In genomic region chr3:51371943-51372557, GRCh38 we compare ENCODE assay signal across 8 cellular contexts. TPM values are rescaled to one million over a fixed set of nuclear protein-coding genes. Genes with fewer than 3 reads are reported as not detected.
DNase-seq lines count a peak whose midpoint lies in the region; ATAC-seq, FAIRE-seq and TF ChIP-seq lines count a peak whose summit lies in the region.

No MANE protein-coding gene starts in this region.

- H3K4me2 ChIP-seq in trophoblast cell (ENCODE audit: low read length) = no peak overlapping the region

- no peaks in the 10 kb centered on the region for H3K4me1 ChIP-seq in gastroesophageal sphincter
- no peaks in the 10 kb centered on the region for H3K4me1 ChIP-seq in trophoblast cell (ENCODE audit: control insufficient read depth in 1 of 2, insufficient read depth in 2 of 2, low read length in 2 of 2)

- no peak overlapping the region for H3K4ac ChIP-seq in trophoblast cell (ENCODE audit: low read depth, low read length)

- no peaks in the 10 kb centered on the region for H3K79me2 ChIP-seq in trophoblast cell (ENCODE audit: control insufficient read depth, insufficient read depth, low read length, poor library complexity)

- H3K79me1 ChIP-seq in trophoblast cell (ENCODE audit: low read length) = no peaks in the 10 kb centered on the region

- H3K18ac ChIP-seq in trophoblast cell (ENCODE audit: low read length) = no peak overlapping the region

- H3K4me3 ChIP-seq in gastroesophageal sphincter (no peak overlapping the region), trophoblast cell (ENCODE audit: low read depth, low read length) (no peak overlapping the region)

- H2AK5ac ChIP-seq in trophoblast cell (ENCODE audit: low read length) = no peak overlapping the region

- H2BK12ac ChIP-seq in trophoblast cell (ENCODE audit: low read length) = no peak overlapping the region

- H4K8ac ChIP-seq in trophoblast cell (ENCODE audit: low read depth, low read length) = no peak overlapping the region

- peak in 3 of 4 experiments; percentile 46 to 68 (median 52) for TF ChIP-seq CTCF in gastroesophageal sphincter (IDR thresholded peaks at IDR 0.05)

- no peak overlapping the region for H3K27ac ChIP-seq in gastroesophageal sphincter
- H3K27ac ChIP-seq in trophoblast cell (ENCODE audit: low read depth, low read length) = no peak overlapping the region

- H2BK5ac ChIP-seq in trophoblast cell (ENCODE audit: low read depth, low read length, poor library complexity) = no peak overlapping the region

- H3K9me3 ChIP-seq in gastroesophageal sphincter = peaks cover 0 to 5% (median 0%) of the 10 kb centered on the region in 3 donors
- H3K9me3 ChIP-seq in trophoblast cell (ENCODE audit: insufficient read depth, low read depth, low read length) = peaks cover 4% of the 10 kb centered on the region

- peaks cover 0 to 40% of the 10 kb centered on the region in 2 donors for H3K36me3 ChIP-seq in gastroesophageal sphincter
- peaks cover 7 to 23% of the 10 kb centered on the region in 2 experiments for H3K36me3 ChIP-seq in trophoblast cell (ENCODE audit: control insufficient read depth in 1 of 2, insufficient read depth in 2 of 2, low read length in 2 of 2)

- no peak overlapping the region for H4K91ac ChIP-seq in trophoblast cell (ENCODE audit: low read depth, low read length)

- H3K23ac ChIP-seq in trophoblast cell (ENCODE audit: low read length) = no peak overlapping the region

- no peak overlapping the region for H2BK120ac ChIP-seq in trophoblast cell (ENCODE audit: insufficient read depth, low read length, poor library complexity)

- no peak overlapping the region for H3K14ac ChIP-seq in trophoblast cell (ENCODE audit: low read length)

- no peaks in the 10 kb centered on the region for H3K27me3 ChIP-seq in gastroesophageal sphincter
- H3K27me3 ChIP-seq in trophoblast cell (ENCODE audit: insufficient read depth, low read length) = no peaks in the 10 kb centered on the region

- H4K12ac ChIP-seq in trophoblast cell (ENCODE audit: low read depth, low read length) = no peak overlapping the region

- DNase-seq in Ammon's horn (ENCODE audit: low spot score) (peak; percentile 69), GM12891 (ENCODE audit: insufficient read length, low spot score) (no peak), NCI-H526 treated with DMSO at 0.1 percent for 48 hours (lab: John Stamatoyannopoulos, UW) (peak; percentile 29), trophoblast cell (peak; percentile 54 to 90)
- DNase-seq in activated effector memory CD4-positive, alpha-beta T cell treated with anti-CD3 and anti-CD28 coated beads, Interleukin-2, amount 50 U/mL, for 16 hours = peak; percentile 70

- no peak overlapping the region for H2AFZ ChIP-seq in trophoblast cell (ENCODE audit: insufficient read depth, low read length, poor library complexity)

- TF ChIP-seq POLR2A in GM12891 (IDR thresholded peaks at IDR 0.05; ENCODE audit: low read depth, low read length) (no peak), gastroesophageal sphincter (IDR thresholded peaks at IDR 0.05) (no peak)

- ATAC-seq in gastroesophageal sphincter (no peak), HG02884 (IDR thresholded peaks at IDR 0.05; ENCODE audit: unreplicated experiment) (no peak), GM18868 (IDR thresholded peaks at IDR 0.05; ENCODE audit: unreplicated experiment) (no peak)

- no peak overlapping the region for H3K9ac ChIP-seq in trophoblast cell (ENCODE audit: low read length)

- WGBS in gastroesophageal sphincter (ENCODE audit: low coverage in 1 of 2), 2 donors = 27 to 30% methylated on average over 3 to 4 of the region's 4 CpGs
- WGBS in trophoblast cell (ENCODE audit: extremely low coverage, insufficient coverage, insufficient read length) = no CpG with 5 or more reads among the region's 4 CpGs

- TF ChIP-seq EP300 in gastroesophageal sphincter (IDR thresholded peaks at IDR 0.05) = no peak

- peak; percentile 81 for FAIRE-seq in GM12891 (lab: Jason Lieb, UNC)

TF ChIP-seq in GM12891, 5 proteins besides CTCF, POLR2A, EP300 and RAD21:
- TF ChIP-seq POU2F2 (IDR thresholded peaks at IDR 0.05; ENCODE audit: low read depth, low read length) (no peak), PAX5 (IDR thresholded peaks at IDR 0.05; ENCODE audit: insufficient read depth, low read length, severe bottlenecking) (no peak), POLR2AphosphoS5 (IDR thresholded peaks at IDR 0.05; ENCODE audit: low read depth, low read length) (no peak), SPI1 (IDR thresholded peaks at IDR 0.05; ENCODE audit: low read depth, low read length) (no peak), TAF1 (IDR thresholded peaks at IDR 0.05; ENCODE audit: low read depth, low read length) (no peak)

RNA-seq across cellular contexts. Expression of gene MANF, which starts 13.0 kb away (rescaled TPM):
- 60.4 TPM for polyA plus RNA-seq in GM12891 (2012; ENCODE audit: low read depth, missing spikeins)
- total RNA-seq in gastroesophageal sphincter = 10 to 100 TPM; 13.7 to 38.3 (median 22.8) TPM
- 371 and 372 TPM in 2 replicates for polyA plus RNA-seq in trophoblast cell (2013)

RNA-seq across cellular contexts. Expression of gene RBM15B, which starts 19.0 kb away (rescaled TPM):
- 11.4 TPM for polyA plus RNA-seq in GM12891 (2012; ENCODE audit: low read depth, missing spikeins)
- total RNA-seq in gastroesophageal sphincter = 10 to 100 TPM; 28.5 to 51.1 (median 32.7) TPM
- 28.4 and 29.5 TPM in 2 replicates for polyA plus RNA-seq in trophoblast cell (2013)
